Comparison of ENCODE assay signal across 3 cellular contexts in genomic region chr13:45995245-45995644, GRCh38.
"Had no signal": no experiment of that assay in that cellular context is flagged by ENCODE, and none has a peak within 500 bp of the region (broad histone marks: within the 10 kb centered on the region; RNA-seq: fewer than 3 reads in every experiment).

No MANE protein-coding gene starts in this region.

- ATAC-seq: GM12878 had no signal

- DNase-seq: GDM1, GF-D8 had no signal

- H3K4me3 ChIP-seq: GM12878 had no signal
